Comparison of ENCODE assay signal across 9 cellular contexts in the genomic region with DNA sequence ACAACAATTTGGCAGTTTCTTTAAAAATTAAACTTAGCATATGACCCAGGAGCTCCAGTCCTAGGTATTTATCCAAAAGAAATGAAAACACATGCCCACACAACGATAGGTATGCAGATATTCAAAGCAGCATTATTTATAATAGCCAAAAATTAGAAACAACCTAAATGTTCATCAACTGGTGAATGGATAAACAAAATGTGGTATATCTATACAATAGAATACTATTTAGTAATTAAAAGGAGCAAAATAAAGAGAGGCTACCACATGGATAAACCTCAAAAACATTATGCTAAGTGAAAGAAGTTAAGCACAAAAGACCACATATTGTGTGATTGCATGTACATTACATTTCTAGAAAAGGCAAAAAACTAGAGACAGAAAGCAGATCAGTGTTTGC. TPM values are rescaled to one million over a fixed set of nuclear protein-coding genes. Genes with fewer than 3 reads are reported as not detected.
"Had no signal": no experiment of that assay in that cellular context is flagged by ENCODE, and none has a peak within 500 bp of the region (broad histone marks: within the 10 kb centered on the region; RNA-seq: fewer than 3 reads in every experiment).

No MANE protein-coding gene starts in this region.

- ATAC-seq: GM12878 had no signal

- DNase-seq: GDM1, GF-D8 had no signal

- H3K4me3 ChIP-seq: GM12878 had no signal

- FAIRE-seq: G401.6, GM12878, GM12891, GM12892, GM18507, GM19239 had no signal

RNA-seq across cellular contexts. Expression of gene ROR1, which starts 51.3 kb away (rescaled TPM):
- total RNA-seq: G401 had no signal
